ENCODE assay signal across 8 cellular contexts in the genomic region with DNA sequence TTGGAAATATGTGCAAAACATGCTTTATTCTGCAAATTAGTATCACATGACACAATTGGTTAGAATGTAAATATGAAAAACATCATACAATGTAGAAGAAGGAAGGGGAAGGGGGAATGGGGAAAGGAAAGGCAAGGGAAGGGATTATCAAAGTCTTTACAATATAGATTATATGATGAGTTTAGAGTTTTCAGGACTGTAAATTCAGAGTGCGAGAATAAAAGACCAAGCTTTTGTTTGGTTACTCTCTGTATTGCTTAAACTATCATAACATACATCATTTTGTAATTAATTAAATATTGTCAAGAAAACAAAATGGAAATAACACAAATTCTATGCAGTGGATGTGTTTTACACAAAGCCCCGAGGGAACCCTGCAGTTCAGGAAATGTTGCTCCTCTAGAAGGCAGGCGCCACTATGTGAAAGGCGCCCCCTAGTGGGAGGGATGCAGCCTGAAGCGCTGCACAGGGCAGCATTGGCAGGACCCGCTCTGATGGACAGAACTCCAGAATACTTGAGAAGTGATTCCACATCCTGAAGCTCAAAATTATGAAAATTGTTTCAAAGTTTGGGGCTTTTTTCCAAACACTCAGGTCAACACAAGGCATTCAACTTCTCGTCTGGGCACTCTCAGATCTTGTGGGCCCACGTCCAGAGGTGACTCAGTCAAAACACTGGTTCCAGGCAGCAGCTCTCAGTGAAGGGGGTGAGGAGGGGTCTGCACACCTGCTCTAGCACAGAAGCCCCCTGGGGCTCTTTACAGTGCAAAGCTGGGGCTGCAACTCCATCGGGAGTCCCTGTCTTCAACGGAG. TPM values are rescaled to one million over a fixed set of nuclear protein-coding genes. Genes with fewer than 3 reads are reported as not detected.
A peak's percentile ranks its signal among the peaks of the same experiment; 100 is the strongest.
DNase-seq lines count a peak whose midpoint lies in the region; ATAC-seq and TF ChIP-seq lines count a peak whose summit lies in the region.

No MANE protein-coding gene starts in this region.

- POLR2A ChIA-PET in naive thymus-derived CD8-positive, alpha-beta T cell (lab: Charles Lee): interaction anchor here (0.6 kb wide), 1 partner anchor 42 kb away, joined by 5 read pairs; no protein-coding TSS in a partner anchor

- H3K4me3 ChIP-seq in AG10803 (ENCODE audit: low read length): no peak overlapping the region

- peak; percentile 65 for DNase-seq in AG10803 (ENCODE audit: low read depth)
- DNase-seq in NOMO-1 treated with dmso at 0.1 percent for 144 hours (lab: John Stamatoyannopoulos, UW; ENCODE audit: unreplicated experiment): peak; percentile 4
- DNase-seq in activated CD8-positive, alpha-beta memory T cell treated with anti-CD3 and anti-CD28 coated beads, Interleukin-2, amount 50 U/mL, for 4 hours: peak; percentile 74
- peak; percentile 63 to 78 for DNase-seq in erythroblast (lab: John Stamatoyannopoulos, UW)
- peak; percentile 42 to 83 (median 65) for DNase-seq in naive thymus-derived CD8-positive, alpha-beta T cell
- peak; percentile 39 to 45 for DNase-seq in stimulated activated CD8-positive, alpha-beta memory T cell treated with anti-CD3 and anti-CD28 coated beads, Interleukin-7, amount 100 ng/mL, for 48 hours (ENCODE audit: extremely low read depth in 1 of 2, low read depth in 1 of 2)

- H3K4me3 Mint-ChIP-seq in naive thymus-derived CD8-positive, alpha-beta T cell: no peak overlapping the region

- TF ChIP-seq POLR2A in erythroblast (IDR thresholded peaks at IDR 0.05; ENCODE audit: low read length): no peak

- peaks cover 0 to 2% (median under 1%) of the 10 kb centered on the region in 4 donors for H3K4me1 Mint-ChIP-seq in naive thymus-derived CD8-positive, alpha-beta T cell

- H3K36me3 Mint-ChIP-seq in naive thymus-derived CD8-positive, alpha-beta T cell: no peaks in the 10 kb centered on the region

- TF ChIP-seq CTCF in AG10803 (conservative IDR thresholded peaks at IDR 0.05; ENCODE audit: low read length): peak; percentile 95

- H3K27me3 Mint-ChIP-seq in naive thymus-derived CD8-positive, alpha-beta T cell: peaks cover 0 to 2% (median 0%) of the 10 kb centered on the region in 5 donors

- peak; percentile 77 for ATAC-seq in GM18867 (IDR thresholded peaks at IDR 0.05; ENCODE audit: unreplicated experiment)
- peak; percentile 74 for ATAC-seq in HG03139 (IDR thresholded peaks at IDR 0.05; ENCODE audit: unreplicated experiment)
- ATAC-seq in naive thymus-derived CD8-positive, alpha-beta T cell: peak; percentile 82 to 85

- H3K9me3 Mint-ChIP-seq in naive thymus-derived CD8-positive, alpha-beta T cell: no peaks in the 10 kb centered on the region

- peak overlapping the region in 1 of 10 donors; percentile 3 for H3K27ac Mint-ChIP-seq in naive thymus-derived CD8-positive, alpha-beta T cell

RNA-seq across cellular contexts. Expression of gene TMEM254, which starts 31.6 kb away (rescaled TPM):
- total RNA-seq in naive thymus-derived CD8-positive, alpha-beta T cell: 10 to 100 TPM; 12.8 to 13.0 TPM
- polyA plus RNA-seq in naive thymus-derived CD8-positive, alpha-beta T cell: 10 to 100 TPM; 25.7 to 40.2 (median 31.1) TPM

Comparison
In these comparisons a context has a peak if more than half of its experiments do, and no peak if none do; other contexts are left out.
1. DNase-seq: peak in every context shown above with its lines; median percentile 74 in activated CD8-positive, alpha-beta memory T cell treated with anti-CD3 and anti-CD28 coated beads, Interleukin-2, amount 50 U/mL, for 4 hours; 70 in erythroblast; 65 in AG10803; 65 in naive thymus-derived CD8-positive, alpha-beta T cell; 42 in stimulated activated CD8-positive, alpha-beta memory T cell treated with anti-CD3 and anti-CD28 coated beads, Interleukin-7, amount 100 ng/mL, for 48 hours; 4 in NOMO-1 treated with dmso at 0.1 percent for 144 hours.